Comparison of ENCODE assay signal across 8 cellular contexts in the genomic region with DNA sequence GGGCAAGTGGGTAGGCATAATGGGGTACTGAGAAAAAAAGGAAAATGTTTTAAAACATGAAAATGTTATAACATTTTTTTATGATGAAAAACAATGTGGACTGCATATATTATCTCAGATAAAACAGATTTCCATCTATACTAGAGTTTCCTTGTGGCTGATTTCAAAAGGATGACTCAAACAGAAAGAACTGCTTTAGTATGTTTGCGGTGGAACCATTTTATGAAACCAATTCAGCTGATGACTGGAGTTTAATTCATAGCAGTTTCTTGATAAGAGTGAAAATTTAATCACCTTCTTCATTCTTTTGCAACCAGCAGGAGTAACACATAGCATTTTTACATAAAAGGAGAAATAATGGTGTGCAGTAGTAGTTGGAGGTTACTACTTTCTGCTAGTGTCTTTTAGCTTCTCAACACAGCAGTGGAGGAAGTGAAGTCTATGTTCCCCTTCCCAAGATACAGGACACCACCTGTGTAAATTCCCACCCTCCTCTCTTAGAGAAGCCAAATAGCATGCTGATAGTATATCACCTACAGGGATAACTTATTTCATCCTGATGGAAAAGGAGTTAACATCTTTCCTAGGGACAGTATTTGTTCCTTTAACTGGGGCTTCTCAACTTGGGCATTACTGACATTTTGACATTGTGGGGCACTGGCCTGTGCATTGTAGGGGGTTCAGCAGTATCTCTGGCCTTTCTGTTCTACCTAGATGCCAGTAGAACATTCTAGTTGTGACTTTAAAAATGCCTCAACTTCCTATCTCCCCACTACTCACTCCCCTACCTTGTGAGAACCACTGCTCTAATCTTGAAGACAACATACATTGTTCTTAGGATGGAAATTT. TPM values are rescaled to one million over a fixed set of nuclear protein-coding genes. Genes with fewer than 3 reads are reported as not detected.
DNase-seq lines count a peak whose midpoint lies in the region; ATAC-seq and TF ChIP-seq lines count a peak whose summit lies in the region.

No MANE protein-coding gene starts in this region.

- H3K36me3 Mint-ChIP-seq in Calu3 (ENCODE audit: insufficient read depth, unreplicated experiment) (peaks cover 19% of the 10 kb centered on the region), IgD-negative memory B cell (peaks cover 2% of the 10 kb centered on the region)

- H3K4me1 ChIP-seq in mammary epithelial cell (ENCODE audit: insufficient read depth, low read length): peaks cover 25% of the 10 kb centered on the region

- DNase-seq in Calu3 (no peak), mammary epithelial cell (peak; percentile 86), non-pigmented ciliary epithelial cell (ENCODE audit: low read depth) (peak; percentile 53), germinal center (ENCODE audit: low spot score) (no peak), islet precursor cell (no peak), NCI-H1048 (lab: John Stamatoyannopoulos, UW) (no peak)

- H3K4me2 ChIP-seq in mammary epithelial cell (ENCODE audit: insufficient read depth, low read depth, low read length): peak overlapping the region; percentile 78

- H3K4me3 ChIP-seq in mammary epithelial cell (replicated peaks in 1 of 3; ENCODE audit: insufficient read depth in 1 of 3, low read depth in 2 of 3, low read length in 3 of 3): peak overlapping the region in 1 of 3 experiments; percentile 20

- no peaks in the 10 kb centered on the region for H3K9me3 Mint-ChIP-seq in Calu3 (ENCODE audit: low read depth, unreplicated experiment)
- no peaks in the 10 kb centered on the region for H3K9me3 Mint-ChIP-seq in IgD-negative memory B cell

- CTCF ChIA-PET in Calu3 (lab: Charles Lee) (interaction anchor here (0.6 to 3.0 kb wide), 3 partner anchors 8 to 15 kb away, joined by 4 to 9 read pairs (median 5); no protein-coding TSS in a partner anchor), mammary epithelial cell (lab: Charles Lee; ENCODE audit: low non-redundant PET) (no interaction called here)

- no peak for TF ChIP-seq CTCF in Calu3 (IDR thresholded peaks at IDR 0.05; ENCODE audit: unreplicated experiment)
- TF ChIP-seq CTCF in mammary epithelial cell (conservative IDR thresholded peaks at IDR 0.05 in 1 of 2, IDR thresholded peaks at IDR 0.05 in 1 of 2; ENCODE audit: extremely low read depth in 1 of 2, insufficient read depth in 1 of 2, low read depth in 1 of 2, low read length in 2 of 2): no peak

- H3K27ac Mint-ChIP-seq in Calu3 (ENCODE audit: unreplicated experiment) (peak overlapping the region; percentile 93), IgD-negative memory B cell (peak overlapping the region; percentile 10 to 39 (median 32))

- no peaks in the 10 kb centered on the region for H3K27me3 ChIP-seq in mammary epithelial cell (ENCODE audit: insufficient read depth, low read length)

- H3K9ac ChIP-seq in mammary epithelial cell (ENCODE audit: insufficient read depth, low read length): peak overlapping the region; percentile 5

- in situ Hi-C loops in mammary epithelial cell (cut with MboI; ENCODE audit: low sequenced_read_pairs in 2 of 2): no loop called here

- H3K36me3 ChIP-seq in mammary epithelial cell (ENCODE audit: insufficient read depth, low read length): peaks cover 2% of the 10 kb centered on the region

- dilution Hi-C loops in mammary epithelial cell (cut with HindIII; ENCODE audit: low sequenced_read_pairs): no loop called here

- H3K27me3 Mint-ChIP-seq in Calu3 (ENCODE audit: unreplicated experiment) (no peaks in the 10 kb centered on the region), IgD-negative memory B cell (no peaks in the 10 kb centered on the region)

- H3K79me2 ChIP-seq in mammary epithelial cell (ENCODE audit: insufficient read depth, low read length): peaks cover 93% of the 10 kb centered on the region

- 47% methylated on average over 1 of the region's 1 CpG for WGBS in mammary epithelial cell (ENCODE audit: low coverage, missing lambda C conversion rate)

- H3K27ac ChIP-seq in mammary epithelial cell (ENCODE audit: insufficient read depth, low read depth, low read length): peak overlapping the region; percentile 62

- H3K4me3 Mint-ChIP-seq in Calu3 (ENCODE audit: low read depth, unreplicated experiment) (peak overlapping the region; percentile 39), IgD-negative memory B cell (peak overlapping the region in 2 of 4 donors; percentile 9 to 46)

- intact Hi-C loops in Calu3 (cut with micrococcal nuclease; ENCODE audit: unreplicated experiment): no loop called here
- intact Hi-C loops in mammary epithelial cell (cut with micrococcal nuclease): loop anchor here (5.0 kb wide), 1 partner anchor 98 kb away; no protein-coding TSS in a partner anchor

- no peaks in the 10 kb centered on the region for H4K20me1 ChIP-seq in mammary epithelial cell (ENCODE audit: insufficient read depth, low read length)

- no peaks in the 10 kb centered on the region for H3K9me3 ChIP-seq in mammary epithelial cell (replicated peaks; ENCODE audit: insufficient read depth, low read length)

- H3K4me1 Mint-ChIP-seq in Calu3 (ENCODE audit: low read depth, unreplicated experiment) (peaks cover 55% of the 10 kb centered on the region), IgD-negative memory B cell (peaks cover 47 to 61% (median 55%) of the 10 kb centered on the region in 3 donors)

- ATAC-seq in GM21360 (IDR thresholded peaks at IDR 0.05; ENCODE audit: unreplicated experiment): peak; percentile 53

- no peak overlapping the region for H2AFZ ChIP-seq in mammary epithelial cell (ENCODE audit: low read depth, low read length)

- BruUV-seq in Calu3 (replicated peaks; lab: Mats Ljungman, UMichigan) (TSS peak; percentile 23), mammary epithelial cell (replicated peaks; lab: Mats Ljungman, UMichigan) (TSS peak; percentile 32)

RNA-seq across cellular contexts. Expression of a gene that starts 29.9 kb away (rescaled TPM):
- total RNA-seq in Calu3 (2022) (26.2 and 27.3 TPM in 2 replicates), mammary epithelial cell (10 to 100 TPM; 18.9 to 26.7 TPM)
- polyA plus RNA-seq in IgD-negative memory B cell (23.9 TPM), mammary epithelial cell (8.3 TPM)
- polyA minus RNA-seq in mammary epithelial cell: 13.1 TPM

Comparison
In these comparisons a context has a peak if more than half of its experiments do, and no peak if none do; other contexts are left out.
1. DNase-seq: peak in mammary epithelial cell (single experiment) and non-pigmented ciliary epithelial cell (single experiment); none in Calu3 (single experiment), germinal center (single experiment), islet precursor cell (single experiment) and NCI-H1048 (single experiment).